Comparison of ENCODE assay signal across 11 cellular contexts in genomic region chr2:151973013-151973900, GRCh38.
DNase-seq lines count a peak whose midpoint lies in the region; ATAC-seq and TF ChIP-seq lines count a peak whose summit lies in the region.
"Had no signal": no experiment of that assay in that cellular context is flagged by ENCODE, and none has a peak within 500 bp of the region (broad histone marks: within the 10 kb centered on the region; RNA-seq: fewer than 3 reads in every experiment).

No MANE protein-coding gene starts in this region.

- H3F3A ChIP-seq in neural cell (ENCODE audit: insufficient read depth, low read length, poor library complexity, severe bottlenecking): no peaks in the 10 kb centered on the region

- H3K9me3 ChIP-seq in DND-41 (ENCODE audit: insufficient read depth, low read length, severe bottlenecking): no peaks in the 10 kb centered on the region
- no peaks in the 10 kb centered on the region for H3K9me3 ChIP-seq in neural cell (ENCODE audit: low read length)
- H3K9me3 ChIP-seq: upper lobe of right lung had no signal

- H3K4me1 ChIP-seq in DND-41 (ENCODE audit: insufficient read depth, low read length): no peaks in the 10 kb centered on the region; the same call in 1 of the 2 replicates
- H3K4me1 ChIP-seq: upper lobe of right lung had no signal

- H3K4me2 ChIP-seq in DND-41 (ENCODE audit: insufficient read depth, low read length): peak overlapping the region; percentile 23; the same call in 1 of the 2 replicates
- H3K4me2 ChIP-seq in neural cell (ENCODE audit: low read length): peak overlapping the region; percentile 71

- no peaks in the 10 kb centered on the region for H3K36me3 Mint-ChIP-seq in activated CD4-positive, alpha-beta T cell treated with anti-CD3 and anti-CD28 coated beads for 36 hours (ENCODE audit: low read depth)

- no peak for TF ChIP-seq EP300 in neural cell (conservative IDR thresholded peaks at IDR 0.05; ENCODE audit: poor library complexity, severe bottlenecking)

- H3K4me3 ChIP-seq in DND-41 (ENCODE audit: low read depth in 1 of 2, low read length in 2 of 2) (no peak overlapping the region), neural cell (ENCODE audit: low read length) (peak overlapping the region; percentile 76)
- H3K4me3 ChIP-seq: upper lobe of right lung had no signal

- no peaks in the 10 kb centered on the region for H3K27me3 ChIP-seq in DND-41 (ENCODE audit: insufficient read depth, low read length, poor library complexity)
- H3K27me3 ChIP-seq in neural cell (ENCODE audit: insufficient read depth, low read depth, low read length): no peaks in the 10 kb centered on the region
- H3K27me3 ChIP-seq: upper lobe of right lung had no signal

- H3K4me1 Mint-ChIP-seq in activated CD4-positive, alpha-beta T cell treated with anti-CD3 and anti-CD28 coated beads for 36 hours: peaks cover 4% of the 10 kb centered on the region

- ATAC-seq in DND-41 (ENCODE audit: insufficient read depth, low read depth): no peak
- no peak for ATAC-seq in HG03108 (IDR thresholded peaks at IDR 0.05; ENCODE audit: unreplicated experiment)
- no peak for ATAC-seq in GM18870 (IDR thresholded peaks at IDR 0.05; ENCODE audit: unreplicated experiment)
- ATAC-seq in activated CD4-positive, alpha-beta T cell treated with anti-CD3 and anti-CD28 coated beads for 36 hours: no peak
- ATAC-seq in GM21529 (IDR thresholded peaks at IDR 0.05; ENCODE audit: unreplicated experiment): no peak
- ATAC-seq: activated CD8-positive, alpha-beta T cell treated with anti-CD3 and anti-CD28 coated beads for 36 hours had no signal

- no peak overlapping the region for H3K27ac ChIP-seq in DND-41 (ENCODE audit: low read length)
- H3K27ac ChIP-seq in cingulate gyrus (ENCODE audit: low read depth, low read length): peak overlapping the region; percentile 76
- peak overlapping the region; percentile 91 for H3K27ac ChIP-seq in neural cell (ENCODE audit: low read length)
- H3K27ac ChIP-seq: upper lobe of right lung had no signal

- no peaks in the 10 kb centered on the region for H3K27me3 Mint-ChIP-seq in activated CD4-positive, alpha-beta T cell treated with anti-CD3 and anti-CD28 coated beads for 36 hours

- H3K79me2 ChIP-seq in DND-41 (ENCODE audit: insufficient read depth, low read length): no peaks in the 10 kb centered on the region
- H3K79me2 ChIP-seq in neural cell (replicated peaks; ENCODE audit: insufficient read depth, low read length): peaks cover 29% of the 10 kb centered on the region

- intact Hi-C loops in activated CD4-positive, alpha-beta T cell treated with anti-CD3 and anti-CD28 coated beads for 36 hours (cut with DNase I, micrococcal nuclease): no loop called here

- H3K27ac Mint-ChIP-seq in activated CD4-positive, alpha-beta T cell treated with anti-CD3 and anti-CD28 coated beads for 36 hours: no peak overlapping the region
- H3K27ac Mint-ChIP-seq: activated CD8-positive, alpha-beta T cell treated with anti-CD3 and anti-CD28 coated beads for 36 hours had no signal

- H3K9me2 ChIP-seq in neural cell (ENCODE audit: insufficient read depth, low read length): no peaks in the 10 kb centered on the region

- no peak overlapping the region for H3K4me3 Mint-ChIP-seq in activated CD4-positive, alpha-beta T cell treated with anti-CD3 and anti-CD28 coated beads for 36 hours
- H3K4me3 Mint-ChIP-seq: activated CD8-positive, alpha-beta T cell treated with anti-CD3 and anti-CD28 coated beads for 36 hours had no signal

- no peak overlapping the region for H2AFZ ChIP-seq in DND-41 (ENCODE audit: low read depth, low read length)
- H2AFZ ChIP-seq in neural cell (ENCODE audit: low read depth, low read length): peak overlapping the region; percentile 83

- DNase-seq in DND-41: no peak
- DNase-seq in NCI-H2227 (lab: John Stamatoyannopoulos, UW; ENCODE audit: unreplicated experiment): peak; percentile 35
- no peak for DNase-seq in activated CD4-positive, alpha-beta T cell treated with anti-CD3 and anti-CD28 coated beads for 36 hours
- DNase-seq: activated CD8-positive, alpha-beta T cell treated with anti-CD3 and anti-CD28 coated beads for 36 hours; NCI-H1048; upper lobe of right lung had no signal

- H3K9me3 Mint-ChIP-seq in activated CD4-positive, alpha-beta T cell treated with anti-CD3 and anti-CD28 coated beads for 36 hours (ENCODE audit: low read depth): no peaks in the 10 kb centered on the region
- H3K9me3 Mint-ChIP-seq: activated CD8-positive, alpha-beta T cell treated with anti-CD3 and anti-CD28 coated beads for 36 hours had no signal

- POLR2A ChIA-PET in activated CD4-positive, alpha-beta T cell treated with anti-CD3 and anti-CD28 coated beads for 36 hours (lab: Charles Lee): no interaction called here

- TF ChIP-seq CTCF in DND-41 (IDR thresholded peaks at IDR 0.05; ENCODE audit: borderline replicate concordance, extremely low read depth, low read length, poor library complexity, severe bottlenecking): no peak
- TF ChIP-seq CTCF in neural cell (IDR thresholded peaks at IDR 0.05; ENCODE audit: poor library complexity, severe bottlenecking): peak; percentile 42

- CTCF ChIA-PET in activated CD4-positive, alpha-beta T cell treated with anti-CD3 and anti-CD28 coated beads for 36 hours (lab: Charles Lee): interaction anchor here (0.7 to 1.8 kb wide), 3 partner anchors 26 to 952 kb away, joined by 4 to 5 read pairs (median 4); no protein-coding TSS in a partner anchor

- TF ChIP-seq RAD21 in neural cell (conservative IDR thresholded peaks at IDR 0.05): peak; percentile 46

- H3K36me3 ChIP-seq in DND-41 (ENCODE audit: insufficient read depth, low read length) (no peaks in the 10 kb centered on the region), neural cell (ENCODE audit: insufficient read depth, low read length) (no peaks in the 10 kb centered on the region)
- H3K36me3 ChIP-seq: upper lobe of right lung had no signal

- H3K9ac ChIP-seq in DND-41 (ENCODE audit: low read depth, low read length) (no peak overlapping the region), neural cell (ENCODE audit: low read length) (peak overlapping the region; percentile 77)

- H4K20me1 ChIP-seq in DND-41 (ENCODE audit: insufficient read depth, low read length) (no peaks in the 10 kb centered on the region), neural cell (ENCODE audit: insufficient read depth) (no peaks in the 10 kb centered on the region)

TF ChIP-seq in neural cell, 6 proteins besides CTCF, POLR2A, EP300 and RAD21:
- peak; percentile 1 for TF ChIP-seq REST (IDR thresholded peaks at IDR 0.05; ENCODE audit: borderline replicate concordance)
- TF ChIP-seq TAF1 (IDR thresholded peaks at IDR 0.05; ENCODE audit: low read depth): no peak
- peak; percentile 51 for TF ChIP-seq SMC3 (conservative IDR thresholded peaks at IDR 0.05; ENCODE audit: poor library complexity)
- peak; percentile 32 for TF ChIP-seq MXI1 (conservative IDR thresholded peaks at IDR 0.05; ENCODE audit: poor library complexity, severe bottlenecking)
TF ChIP-seq in neural cell: peak in this region for 3.
